ENCODE assay signal across 8 cellular contexts in genomic region chr3:32500880-32501784, GRCh38. TPM values are rescaled to one million over a fixed set of nuclear protein-coding genes. Genes with fewer than 3 reads are reported as not detected.
DNase-seq lines count a peak whose midpoint lies in the region; FAIRE-seq lines count a peak whose summit lies in the region.

No MANE protein-coding gene starts in this region.

- H3K27ac Mint-ChIP-seq in activated CD4-positive, alpha-beta memory T cell treated with anti-CD3 and anti-CD28 coated beads, Interleukin-2, amount 10 ng/mL, durations not matched to agents 7 days and 5 days: peak overlapping the region; percentile 93

- H4K8ac ChIP-seq in neuronal stem cell (ENCODE audit: low read depth, low read length): no peak overlapping the region

- H3K4me1 Mint-ChIP-seq in activated CD4-positive, alpha-beta memory T cell treated with anti-CD3 and anti-CD28 coated beads, Interleukin-2, amount 10 ng/mL, durations not matched to agents 7 days and 5 days: peaks cover 49% of the 10 kb centered on the region

- peak overlapping the region; percentile 75 for H3K4me3 ChIP-seq in iPS-18a (ENCODE audit: low read length)
- H3K4me3 ChIP-seq in subcutaneous abdominal adipose tissue (ENCODE audit: low read depth in 1 of 5, low read length in 5 of 5): peak overlapping the region; percentile 81 to 98 (median 93)
- peak overlapping the region in 1 of 2 donors; percentile 72 for H3K4me3 ChIP-seq in neuronal stem cell (ENCODE audit: low read length in 2 of 2)

- peaks cover 32% of the 10 kb centered on the region for H3K36me3 Mint-ChIP-seq in activated CD4-positive, alpha-beta memory T cell treated with anti-CD3 and anti-CD28 coated beads, Interleukin-2, amount 10 ng/mL, durations not matched to agents 7 days and 5 days (ENCODE audit: low read depth)

- H3K18ac ChIP-seq in neuronal stem cell (ENCODE audit: low read length): no peak overlapping the region

- H3K27me3 ChIP-seq in iPS-18a (ENCODE audit: control insufficient read depth, insufficient read depth, low read length) (no peaks in the 10 kb centered on the region), subcutaneous abdominal adipose tissue (ENCODE audit: control insufficient read depth in 5 of 5, insufficient read depth in 4 of 5, low read length in 5 of 5) (no peaks in the 10 kb centered on the region), neuronal stem cell (ENCODE audit: control insufficient read depth in 3 of 3, insufficient read depth in 3 of 3, low read depth in 1 of 3, low read length in 3 of 3) (no peaks in the 10 kb centered on the region)

- H2AK5ac ChIP-seq in neuronal stem cell (ENCODE audit: low read depth, low read length): no peak overlapping the region

- H4K91ac ChIP-seq in neuronal stem cell (ENCODE audit: low read depth, low read length, poor library complexity): no peak overlapping the region

- no peak overlapping the region for H2BK120ac ChIP-seq in neuronal stem cell (ENCODE audit: low read depth, low read length)

- H3K79me1 ChIP-seq in neuronal stem cell (ENCODE audit: low read depth, low read length): no peaks in the 10 kb centered on the region

- no CpG with 5 or more reads among the region's 25 CpGs for WGBS in neuronal stem cell (ENCODE audit: extremely low coverage in 2 of 2, insufficient read length in 2 of 2, insufficient replicate concordance in 1 of 2), 2 donors

- POLR2A ChIA-PET in activated CD4-positive, alpha-beta memory T cell treated with anti-CD3 and anti-CD28 coated beads, Interleukin-2, amount 10 ng/mL, durations not matched to agents 7 days and 5 days (lab: Charles Lee): interaction anchor here (0.6 to 2.8 kb wide), 18 partner anchors 9 to 386 kb away, joined by 3 to 13 read pairs (median 4); partner anchors contain the start of genes CMTM7 and CNOT10

- no peak overlapping the region for H2BK5ac ChIP-seq in neuronal stem cell (ENCODE audit: low read length)

- H3K14ac ChIP-seq in neuronal stem cell (ENCODE audit: low read length): no peak overlapping the region

- H3K36me3 ChIP-seq in iPS-18a (ENCODE audit: control insufficient read depth, low read depth, low read length): no peaks in the 10 kb centered on the region
- no peaks in the 10 kb centered on the region for H3K36me3 ChIP-seq in subcutaneous abdominal adipose tissue (ENCODE audit: control insufficient read depth in 5 of 5, insufficient read depth in 5 of 5, low read length in 5 of 5)
- peaks cover 0 to 10% of the 10 kb centered on the region in 2 donors for H3K36me3 ChIP-seq in neuronal stem cell (replicated peaks in 1 of 2; ENCODE audit: control insufficient read depth in 2 of 2, insufficient read depth in 2 of 2, low read length in 2 of 2)

- no peak overlapping the region for H3K4ac ChIP-seq in neuronal stem cell (ENCODE audit: low read length)

- H3K9me3 Mint-ChIP-seq in activated CD4-positive, alpha-beta memory T cell treated with anti-CD3 and anti-CD28 coated beads, Interleukin-2, amount 10 ng/mL, durations not matched to agents 7 days and 5 days: no peaks in the 10 kb centered on the region

- H3K9me3 ChIP-seq in iPS-18a (ENCODE audit: control insufficient read depth, low read depth, low read length): no peaks in the 10 kb centered on the region
- H3K9me3 ChIP-seq in subcutaneous abdominal adipose tissue (ENCODE audit: control insufficient read depth in 5 of 5, low read length in 5 of 5): no peaks in the 10 kb centered on the region
- no peaks in the 10 kb centered on the region for H3K9me3 ChIP-seq in neuronal stem cell (replicated peaks in 1 of 2; ENCODE audit: control insufficient read depth in 2 of 2, insufficient read depth in 1 of 2, low read depth in 1 of 2, low read length in 2 of 2)

- peak overlapping the region; percentile 56 for H3K9ac ChIP-seq in iPS-18a (ENCODE audit: low read length)
- H3K9ac ChIP-seq in subcutaneous abdominal adipose tissue (ENCODE audit: low read length in 5 of 5): peak overlapping the region; percentile 80 to 95 (median 94)
- no peak overlapping the region for H3K9ac ChIP-seq in neuronal stem cell (ENCODE audit: low read depth, low read length, poor library complexity)

- H3K23ac ChIP-seq in neuronal stem cell (ENCODE audit: low read depth, low read length, poor library complexity): no peak overlapping the region

- no peak overlapping the region for H2BK12ac ChIP-seq in neuronal stem cell (ENCODE audit: low read length)

- no peak overlapping the region for H3K27ac ChIP-seq in iPS-18a (ENCODE audit: low read length)
- peak overlapping the region; percentile 89 for H3K27ac ChIP-seq in subcutaneous abdominal adipose tissue (ENCODE audit: low read depth, low read length)
- H3K27ac ChIP-seq in neuronal stem cell (replicated peaks; ENCODE audit: low read length): no peak overlapping the region

- H3K4me2 ChIP-seq in neuronal stem cell (ENCODE audit: insufficient read depth, low read length, poor library complexity, severe bottlenecking): no peak overlapping the region

- H3K4me3 Mint-ChIP-seq in activated CD4-positive, alpha-beta memory T cell treated with anti-CD3 and anti-CD28 coated beads, Interleukin-2, amount 10 ng/mL, durations not matched to agents 7 days and 5 days: peak overlapping the region; percentile 96

- no peak overlapping the region for H2AFZ ChIP-seq in neuronal stem cell (ENCODE audit: low read length)

- H3K27me3 Mint-ChIP-seq in activated CD4-positive, alpha-beta memory T cell treated with anti-CD3 and anti-CD28 coated beads, Interleukin-2, amount 10 ng/mL, durations not matched to agents 7 days and 5 days: no peaks in the 10 kb centered on the region

- DNase-seq in SIG-M5 treated with dmso at 0.1 percent for 504 hours (lab: John Stamatoyannopoulos, UW; ENCODE audit: unreplicated experiment) (peak; percentile 23), SIG-M5 (lab: John Stamatoyannopoulos, UW) (no peak), GOT3 (lab: John Stamatoyannopoulos, UW) (no peak), frontal cortex (ENCODE audit: low spot score in 2 of 2) (no peak), neuronal stem cell (ENCODE audit: low spot score) (no peak)
- DNase-seq in activated CD4-positive, alpha-beta memory T cell treated with anti-CD3 and anti-CD28 coated beads, Interleukin-2, amount 10 ng/mL, durations not matched to agents 7 days and 5 days: no peak

- FAIRE-seq in frontal cortex (lab: Jason Lieb, UNC): no peak

- peaks cover 12% of the 10 kb centered on the region for H3K4me1 ChIP-seq in iPS-18a (ENCODE audit: control insufficient read depth, low read depth, low read length)
- H3K4me1 ChIP-seq in subcutaneous abdominal adipose tissue (ENCODE audit: control insufficient read depth in 5 of 5, insufficient read depth in 5 of 5, low read length in 5 of 5): peaks cover 2 to 16% (median 9%) of the 10 kb centered on the region in 5 donors
- peaks cover 0 to 5% of the 10 kb centered on the region in 2 donors for H3K4me1 ChIP-seq in neuronal stem cell (ENCODE audit: control insufficient read depth in 2 of 2, insufficient read depth in 1 of 2, low read depth in 1 of 2, low read length in 2 of 2)

- no peak overlapping the region for H2BK15ac ChIP-seq in neuronal stem cell (ENCODE audit: low read length)

- CTCF ChIA-PET in activated CD4-positive, alpha-beta memory T cell treated with anti-CD3 and anti-CD28 coated beads, Interleukin-2, amount 10 ng/mL, durations not matched to agents 7 days and 5 days (lab: Charles Lee): interaction anchor here (0.6 to 1.7 kb wide), 7 partner anchors 9 to 586 kb away, joined by 3 to 8 read pairs (median 4); partner anchors contain the start of gene CNOT10

RNA-seq across cellular contexts. Expression of gene CMTM6, which starts 1.5 kb away (rescaled TPM):
- 10 to 100 TPM; 89.5 to 91.8 TPM for total RNA-seq in activated CD4-positive, alpha-beta memory T cell treated with anti-CD3 and anti-CD28 coated beads, Interleukin-2, amount 10 ng/mL, durations not matched to agents 7 days and 5 days
- 24.9 TPM for total RNA-seq in frontal cortex
- polyA plus RNA-seq in neuronal stem cell (2013, experiment 1 of 2): 38.0 TPM
- polyA plus RNA-seq in neuronal stem cell (2013, experiment 2 of 2): 39.3 TPM
